8 cellular contexts compared by ENCODE assay signal in genomic region chr12:57754411-57755193, GRCh38. TPM values are rescaled to one million over a fixed set of nuclear protein-coding genes. Genes with fewer than 3 reads are reported as not detected.
A peak's percentile ranks its signal among the peaks of the same experiment; 100 is the strongest.
DNase-seq lines count a peak whose midpoint lies in the region; ATAC-seq and TF ChIP-seq lines count a peak whose summit lies in the region.

Gene MARCHF9 (plus strand): TSS chr12:57755103. CDS start chr12:57755529, 426 bp downstream.

- ATAC-seq in GM18502 (IDR thresholded peaks at IDR 0.05; ENCODE audit: poor library complexity, unreplicated experiment) (peak; percentile 45), HG03025 (IDR thresholded peaks at IDR 0.05; ENCODE audit: low FRiP score, unreplicated experiment) (peak; percentile 34)

- DNase-seq in NCI-H2227 (lab: John Stamatoyannopoulos, UW; ENCODE audit: unreplicated experiment): peak; percentile 84
- DNase-seq in activated CD4-positive, alpha-beta T cell treated with anti-CD3 and anti-CD28 coated beads for 24 hours (ENCODE audit: low read depth in 2 of 2): peak; percentile 75 to 83
- DNase-seq in cerebellum (ENCODE audit: low spot score): peak; percentile 86
- peak; percentile 65 to 94 for DNase-seq in lower leg skin (ENCODE audit: low spot score in 2 of 2)
- DNase-seq in stimulated activated CD4-positive, alpha-beta T cell treated with anti-CD3 and anti-CD28 coated beads, TNF-alpha, amount 100 ng/mL, for 24 hours (ENCODE audit: low read depth in 3 of 3): peak in 2 of 3 experiments; percentile 68 to 90
- DNase-seq in posterior vena cava (ENCODE audit: low spot score): no peak

- TF ChIP-seq CTCF in lower leg skin (IDR thresholded peaks at IDR 0.05): no peak

- intact Hi-C loops in lower leg skin (cut with DNase I; ENCODE audit: low total_unique reads): no loop called here
- intact Hi-C loops in posterior vena cava (cut with DNase I): loop anchor here in 1 of 2 donors (1.0 kb wide), 1 partner anchor 142 kb away; no protein-coding TSS in a partner anchor

- no peak for TF ChIP-seq POLR2A in lower leg skin (IDR thresholded peaks at IDR 0.05)

- peak within 1 kb of the TSS; percentile 45 for H3K4me3 ChIP-seq in lower leg skin (ENCODE audit: low read depth, poor library complexity, severe bottlenecking)

- WGBS in lower leg skin, 2 donors: 1 to 2% methylated on average over 17 of the region's 41 CpGs

RNA-seq across cellular contexts. Expression of gene MARCHF9, which starts in this region (rescaled TPM):
- total RNA-seq in cerebellum (12.2 TPM), lower leg skin (10 to 100 TPM; 10.6 to 16.6 (median 12.8) TPM), posterior vena cava (1 to 10 TPM; 7.4 to 9.4 TPM)
